ENCODE assay signal across 20 cellular contexts in genomic region chr1:206893380-206893779, GRCh38. TPM values are rescaled to one million over a fixed set of nuclear protein-coding genes. Genes with fewer than 3 reads are reported as not detected.
A peak's percentile ranks its signal among the peaks of the same experiment; 100 is the strongest.
DNase-seq lines count a peak whose midpoint lies in the region; ATAC-seq and TF ChIP-seq lines count a peak whose summit lies in the region.
"Had no signal": no experiment of that assay in that cellular context is flagged by ENCODE, and none has a peak within 500 bp of the region (broad histone marks: within the 10 kb centered on the region; RNA-seq: fewer than 3 reads in every experiment).

No MANE protein-coding gene starts in this region.

- no peak for TF ChIP-seq CTCF in MCF 10A (IDR thresholded peaks at IDR 0.05; ENCODE audit: unreplicated experiment)
- no peak for TF ChIP-seq CTCF in breast epithelium (IDR thresholded peaks at IDR 0.05)
- no peak for TF ChIP-seq CTCF in RWPE2 (IDR thresholded peaks at IDR 0.05; ENCODE audit: poor library complexity, severe bottlenecking)
- no peak for TF ChIP-seq CTCF in fibroblast of villous mesenchyme (IDR thresholded peaks at IDR 0.05; ENCODE audit: insufficient read depth, low read depth, low read length)
- no peak for TF ChIP-seq CTCF in omental fat pad (IDR thresholded peaks at IDR 0.05)
- no peak for TF ChIP-seq CTCF in A673 (conservative IDR thresholded peaks at IDR 0.05; ENCODE audit: low read depth, low read length)

- H3K27ac ChIP-seq in breast epithelium: no peak overlapping the region
- peak overlapping the region; percentile 98 for H3K27ac ChIP-seq in RWPE2 (ENCODE audit: poor library complexity, severe bottlenecking)
- peak overlapping the region; percentile 13 for H3K27ac ChIP-seq in thymus (ENCODE audit: low read depth)
- no peak overlapping the region for H3K27ac ChIP-seq in A673 (ENCODE audit: low read depth, low read length, poor library complexity, severe bottlenecking)
- H3K27ac ChIP-seq: BLaER1 treated with 17β-estradiol and CSF1 and Interleukin-3, amounts not matched to agents 10 nM and 100 nM had no signal

- 97% methylated on average over 2 of the region's 2 CpGs for WGBS in thymus

- no peaks in the 10 kb centered on the region for H3K9me3 ChIP-seq in breast epithelium
- H3K9me3 ChIP-seq in RWPE2 (ENCODE audit: severe bottlenecking): no peaks in the 10 kb centered on the region
- no peaks in the 10 kb centered on the region for H3K9me3 ChIP-seq in thymus (ENCODE audit: control insufficient read depth)
- H3K9me3 ChIP-seq in A673 (ENCODE audit: low read depth, low read length, poor library complexity, severe bottlenecking): no peaks in the 10 kb centered on the region

- H3K4me1 Mint-ChIP-seq in MCF 10A (ENCODE audit: insufficient read depth, unreplicated experiment): peaks cover 84% of the 10 kb centered on the region

- H3K27ac Mint-ChIP-seq in MCF 10A (ENCODE audit: low read depth, unreplicated experiment): peak overlapping the region; percentile 95
- H3K27ac Mint-ChIP-seq: T-cell had no signal

- ATAC-seq in RWPE2 (ENCODE audit: low read depth) (no peak), omental fat pad (ENCODE audit: low FRiP score) (no peak)
- ATAC-seq: T-cell had no signal

- BruUV-seq in MCF 10A (replicated peaks; lab: Mats Ljungman, UMichigan) (no TSS peak), A673 (replicated peaks; lab: Mats Ljungman, UMichigan) (no TSS peak)

- CTCF ChIA-PET in MCF 10A (lab: Yijun Ruan, JAX) (interaction anchor here (0.7 to 7.4 kb wide), 10 partner anchors 8 to 282 kb away, joined by 3 to 72 read pairs (median 6); partner anchors contain the start of gene IL20), A673 (lab: Charles Lee) (no interaction called here)

- peaks cover 10% of the 10 kb centered on the region for H3K36me3 Mint-ChIP-seq in MCF 10A (ENCODE audit: insufficient read depth, unreplicated experiment)

- H3K4me3 ChIP-seq in breast epithelium: no peak overlapping the region
- no peak overlapping the region for H3K4me3 ChIP-seq in RWPE2 (ENCODE audit: severe bottlenecking)
- no peak overlapping the region for H3K4me3 ChIP-seq in fibroblast of villous mesenchyme (ENCODE audit: low read depth, low read length)
- H3K4me3 ChIP-seq in thymus (ENCODE audit: low read length): no peak overlapping the region
- H3K4me3 ChIP-seq in A673 (ENCODE audit: low read depth, low read length, poor library complexity, severe bottlenecking): no peak overlapping the region
- H3K4me3 ChIP-seq: BLaER1 treated with 17β-estradiol and CSF1 and Interleukin-3, amounts not matched to agents 10 nM and 100 nM; GM12878 had no signal

- H3K36me3 ChIP-seq in breast epithelium: no peaks in the 10 kb centered on the region
- no peaks in the 10 kb centered on the region for H3K36me3 ChIP-seq in RWPE2 (ENCODE audit: low read depth)
- H3K36me3 ChIP-seq in thymus (ENCODE audit: control insufficient read depth, insufficient read depth): no peaks in the 10 kb centered on the region
- no peaks in the 10 kb centered on the region for H3K36me3 ChIP-seq in A673 (ENCODE audit: insufficient read depth, low read length, poor library complexity, severe bottlenecking)
- H3K36me3 ChIP-seq: BLaER1 treated with 17β-estradiol and CSF1 and Interleukin-3, amounts not matched to agents 10 nM and 100 nM had no signal

- DNase-seq in MCF 10A (ENCODE audit: unreplicated experiment): no peak
- no peak for DNase-seq in breast epithelium (ENCODE audit: low spot score in 2 of 2)
- no peak for DNase-seq in RWPE2 (ENCODE audit: low spot score)
- DNase-seq in fibroblast of villous mesenchyme (ENCODE audit: low read depth): peak; percentile 40
- no peak for DNase-seq in NCI-H1048 (lab: John Stamatoyannopoulos, UW)
- no peak for DNase-seq in omental fat pad (ENCODE audit: low spot score)
- DNase-seq in A673 (ENCODE audit: low spot score): no peak
- DNase-seq: COR-L47, DMS53, NCI-H1105, NCI-H187, NCI-H2171, NCI-H446 treated with DMSO at 0.1 percent for 48 hours, NCI-H82, T-cell had no signal

- H3K27me3 ChIP-seq in breast epithelium: no peaks in the 10 kb centered on the region
- no peaks in the 10 kb centered on the region for H3K27me3 ChIP-seq in RWPE2 (ENCODE audit: insufficient read depth, poor library complexity, severe bottlenecking)
- H3K27me3 ChIP-seq in thymus (ENCODE audit: control insufficient read depth, insufficient read depth): no peaks in the 10 kb centered on the region
- peaks cover 10% of the 10 kb centered on the region for H3K27me3 ChIP-seq in A673 (replicated peaks; ENCODE audit: insufficient read depth, low read depth, low read length, poor library complexity)

- TF ChIP-seq POLR2A in breast epithelium (IDR thresholded peaks at IDR 0.05): no peak

- POLR2A ChIA-PET in MCF 10A (lab: Yijun Ruan, JAX) (interaction anchor here (0.8 to 12.1 kb wide), 9 partner anchors 8 to 218 kb away, joined by 3 to 271 read pairs (median 3); partner anchors contain the start of gene IL20), A673 (lab: Charles Lee; ENCODE audit: low non-redundant PET) (no interaction called here)

- no peaks in the 10 kb centered on the region for H3K9me3 Mint-ChIP-seq in MCF 10A (ENCODE audit: unreplicated experiment)
- H3K9me3 Mint-ChIP-seq: T-cell had no signal

- H3K4me1 ChIP-seq in breast epithelium (no peaks in the 10 kb centered on the region), RWPE2 (ENCODE audit: insufficient read depth, poor library complexity, severe bottlenecking) (peaks cover 82% of the 10 kb centered on the region), thymus (ENCODE audit: control insufficient read depth, insufficient read depth, low read length) (peaks cover 3% of the 10 kb centered on the region), A673 (ENCODE audit: insufficient read depth, low read length, poor library complexity, severe bottlenecking) (peaks cover 8% of the 10 kb centered on the region)

- no peaks in the 10 kb centered on the region for H3K27me3 Mint-ChIP-seq in MCF 10A (ENCODE audit: insufficient read depth, unreplicated experiment)
- H3K27me3 Mint-ChIP-seq: T-cell had no signal

- intact Hi-C loops in MCF 10A (cut with micrococcal nuclease): loop anchor here (10.0 kb wide), 1 partner anchor 431 kb away; the partner anchor contains the start of gene CD55
- intact Hi-C loops in breast epithelium (cut with DNase I; ENCODE audit: low total_unique reads): no loop called here
- intact Hi-C loops in A673 (cut with micrococcal nuclease; ENCODE audit: unreplicated experiment): no loop called here

- H3K4me3 Mint-ChIP-seq in MCF 10A (ENCODE audit: unreplicated experiment): peak overlapping the region; percentile 2
- H3K4me3 Mint-ChIP-seq: T-cell had no signal

RNA-seq across cellular contexts. Expression of gene IL24, which starts 3.9 kb away (rescaled TPM):
- total RNA-seq in MCF 10A (2022) (0.58 and 1.1 TPM in 2 replicates), breast epithelium (under 1 TPM in 1 of 3 donors, not detected in 2; 0.59 TPM), fibroblast of villous mesenchyme (0.86 and 2.6 TPM in 2 replicates), omental fat pad (10 to 100 TPM in 1 of 4 donors, 1 to 10 TPM in 1, not detected in 2; 5.1 to 65.1 TPM), A673 (2021) (not detected in 2 replicates)
- polyA plus RNA-seq in thymus: 0.50 TPM
- total RNA-seq: G401 had no signal

RNA-seq across cellular contexts. Expression of gene IL20, which starts 28.0 kb away (rescaled TPM):
- total RNA-seq in MCF 10A (2022): not detected in 2 replicates
- total RNA-seq in breast epithelium: 1 to 10 TPM in 1 of 3 donors, not detected in 2; 1.5 TPM
- total RNA-seq in fibroblast of villous mesenchyme: 0.32 and 0.86 TPM in 2 replicates
- polyA plus RNA-seq in thymus: 0.66 TPM
- 1 to 10 TPM in 2 of 4 donors, under 1 TPM in 1, not detected in 1; 0.82 to 8.6 (median 8.2) TPM for total RNA-seq in omental fat pad
- total RNA-seq in A673 (2021): not detected in 2 replicates
- total RNA-seq: G401, SK-MEL-5, T-cell had no signal

RNA-seq across cellular contexts. Expression of gene FCMR, which starts 28.4 kb away (rescaled TPM):
- total RNA-seq in MCF 10A (2022) (10.1 and 18.0 TPM in 2 replicates), breast epithelium (10 to 100 TPM in 1 of 3 donors, 1 to 10 TPM in 2; 1.1 to 11.0 (median 3.3) TPM), fibroblast of villous mesenchyme (1.3 and 1.6 TPM in 2 replicates), omental fat pad (10 to 100 TPM in 1 of 4 donors, 1 to 10 TPM in 3; 3.2 to 23.2 (median 9.0) TPM), A673 (2021) (not detected in 2 replicates)
- 59.0 TPM for polyA plus RNA-seq in thymus
- total RNA-seq: G401 had no signal

RNA-seq across cellular contexts. Expression of gene PIGR, which starts 52.9 kb away (rescaled TPM):
- total RNA-seq in MCF 10A (2022) (not detected in 2 replicates), breast epithelium (100 to 1,000 TPM in 2 of 3 donors, under 1 TPM in 1; 0.16 to 205 (median 123) TPM), fibroblast of villous mesenchyme (not detected in 2 replicates), omental fat pad (under 1 TPM in 2 of 4 donors, not detected in 2; 0.24 to 0.44 TPM), A673 (2021) (not detected in 2 replicates)
- polyA plus RNA-seq in thymus: 1.1 TPM
- total RNA-seq: G401, SK-MEL-5 had no signal

Comparison
In these comparisons a context has a peak if more than half of its experiments do, and no peak if none do; other contexts are left out.
1. H3K27ac ChIP-seq: peak in RWPE2 (single experiment) and thymus (single experiment); none in breast epithelium (0 of 2) and A673 (single experiment).